ENCODE assay signal across 8 cellular contexts in genomic region chr17:75393523-75394331, GRCh38. TPM values are rescaled to one million over a fixed set of nuclear protein-coding genes. Genes with fewer than 3 reads are reported as not detected.
DNase-seq lines count a peak whose midpoint lies in the region; ATAC-seq and TF ChIP-seq lines count a peak whose summit lies in the region.

No MANE protein-coding gene starts in this region.

- DNase-seq in DMS 273 treated with DMSO at 0.1 percent for 48 hours (lab: John Stamatoyannopoulos, UW), result peak; percentile 96
- DNase-seq in LHCN-M2 (ENCODE audit: low read depth), result peak; percentile 98
- peak; percentile 97 for DNase-seq in RPMI8226
- DNase-seq in activated T-helper 2 cell treated with anti-CD3 and anti-CD28 coated beads, Interferon-gamma antibody, Interleukin-2, Interleukin-4, amounts not matched to agents 10 μg/mL and 5 μg/mL and 100 μg/mL, durations not matched to agents 14 hours and 24 hours and 36 hours (ENCODE audit: low spot score), result peak; percentile 74
- peak; percentile 98 for DNase-seq in fibroblast of pulmonary artery (ENCODE audit: low read depth)
- peak; percentile 80 for DNase-seq in natural killer cell
- peak; percentile 86 for DNase-seq in stimulated activated naive B cell treated with anti-CD40 and anti-IgM and Interleukin-4, amounts not matched to agents 10 μg/mL and 1 μg/mL and 100 μg/mL, for 72 hours

- H3K36me3 Mint-ChIP-seq in activated T-helper 2 cell treated with anti-CD3 and anti-CD28 coated beads, Interferon-gamma antibody, Interleukin-2, Interleukin-4, amounts not matched to agents 10 μg/mL and 5 μg/mL and 100 μg/mL, durations not matched to agents 14 hours and 24 hours and 36 hours (ENCODE audit: low read depth), result peaks cover 43% of the 10 kb centered on the region
- no peaks in the 10 kb centered on the region for H3K36me3 Mint-ChIP-seq in natural killer cell
- H3K36me3 Mint-ChIP-seq in stimulated activated naive B cell treated with anti-CD40 and anti-IgM and Interleukin-4, amounts not matched to agents 10 μg/mL and 1 μg/mL and 100 μg/mL, for 72 hours, result peaks cover 27 to 44% of the 10 kb centered on the region in 2 donors

- no peak for TF ChIP-seq CTCF in fibroblast of pulmonary artery (IDR thresholded peaks at IDR 0.05; ENCODE audit: low read length, missing control alignments)
- no peak for TF ChIP-seq CTCF in natural killer cell (IDR thresholded peaks at IDR 0.05)

- H3K4me1 Mint-ChIP-seq in activated T-helper 2 cell treated with anti-CD3 and anti-CD28 coated beads, Interferon-gamma antibody, Interleukin-2, Interleukin-4, amounts not matched to agents 10 μg/mL and 5 μg/mL and 100 μg/mL, durations not matched to agents 14 hours and 24 hours and 36 hours (ENCODE audit: low read depth), result peaks cover 69% of the 10 kb centered on the region
- H3K4me1 Mint-ChIP-seq in natural killer cell, result peaks cover 71 to 73% of the 10 kb centered on the region in 2 donors
- peaks cover 46 to 93% of the 10 kb centered on the region in 2 donors for H3K4me1 Mint-ChIP-seq in stimulated activated naive B cell treated with anti-CD40 and anti-IgM and Interleukin-4, amounts not matched to agents 10 μg/mL and 1 μg/mL and 100 μg/mL, for 72 hours

- peak overlapping the region; percentile 90 for H3K4me3 Mint-ChIP-seq in activated T-helper 2 cell treated with anti-CD3 and anti-CD28 coated beads, Interferon-gamma antibody, Interleukin-2, Interleukin-4, amounts not matched to agents 10 μg/mL and 5 μg/mL and 100 μg/mL, durations not matched to agents 14 hours and 24 hours and 36 hours (ENCODE audit: low read depth)
- H3K4me3 Mint-ChIP-seq in natural killer cell, result peak overlapping the region; percentile 94
- H3K4me3 Mint-ChIP-seq in stimulated activated naive B cell treated with anti-CD40 and anti-IgM and Interleukin-4, amounts not matched to agents 10 μg/mL and 1 μg/mL and 100 μg/mL, for 72 hours, result peak overlapping the region; percentile 87 to 97

- H3K4me3 ChIP-seq in fibroblast of pulmonary artery (replicated peaks; ENCODE audit: low read depth, low read length), result peak overlapping the region; percentile 72

- no peaks in the 10 kb centered on the region for H3K27me3 Mint-ChIP-seq in activated T-helper 2 cell treated with anti-CD3 and anti-CD28 coated beads, Interferon-gamma antibody, Interleukin-2, Interleukin-4, amounts not matched to agents 10 μg/mL and 5 μg/mL and 100 μg/mL, durations not matched to agents 14 hours and 24 hours and 36 hours (ENCODE audit: low read depth)
- H3K27me3 Mint-ChIP-seq in natural killer cell (ENCODE audit: low read depth in 2 of 2), result no peaks in the 10 kb centered on the region
- H3K27me3 Mint-ChIP-seq in stimulated activated naive B cell treated with anti-CD40 and anti-IgM and Interleukin-4, amounts not matched to agents 10 μg/mL and 1 μg/mL and 100 μg/mL, for 72 hours, result no peaks in the 10 kb centered on the region

- no peaks in the 10 kb centered on the region for H3K9me3 Mint-ChIP-seq in activated T-helper 2 cell treated with anti-CD3 and anti-CD28 coated beads, Interferon-gamma antibody, Interleukin-2, Interleukin-4, amounts not matched to agents 10 μg/mL and 5 μg/mL and 100 μg/mL, durations not matched to agents 14 hours and 24 hours and 36 hours
- no peaks in the 10 kb centered on the region for H3K9me3 Mint-ChIP-seq in natural killer cell
- no peaks in the 10 kb centered on the region for H3K9me3 Mint-ChIP-seq in stimulated activated naive B cell treated with anti-CD40 and anti-IgM and Interleukin-4, amounts not matched to agents 10 μg/mL and 1 μg/mL and 100 μg/mL, for 72 hours

- peak overlapping the region; percentile 50 for H3K27ac Mint-ChIP-seq in activated T-helper 2 cell treated with anti-CD3 and anti-CD28 coated beads, Interferon-gamma antibody, Interleukin-2, Interleukin-4, amounts not matched to agents 10 μg/mL and 5 μg/mL and 100 μg/mL, durations not matched to agents 14 hours and 24 hours and 36 hours
- peak overlapping the region; percentile 62 to 88 for H3K27ac Mint-ChIP-seq in natural killer cell
- H3K27ac Mint-ChIP-seq in stimulated activated naive B cell treated with anti-CD40 and anti-IgM and Interleukin-4, amounts not matched to agents 10 μg/mL and 1 μg/mL and 100 μg/mL, for 72 hours, result peak overlapping the region; percentile 87

- intact Hi-C loops in activated T-helper 2 cell treated with anti-CD3 and anti-CD28 coated beads, Interferon-gamma antibody, Interleukin-2, Interleukin-4, amounts not matched to agents 10 μg/mL and 5 μg/mL and 100 μg/mL, durations not matched to agents 14 hours and 24 hours and 36 hours (cut with micrococcal nuclease), result loop anchor here (1.0 kb wide), 1 partner anchor 12 kb away; the partner anchor contains the start of gene GRB2
- intact Hi-C loops in natural killer cell (cut with micrococcal nuclease), result loop anchor here (1.0 kb wide), 1 partner anchor 11 kb away; no protein-coding TSS in a partner anchor

- ATAC-seq in GM21737 (IDR thresholded peaks at IDR 0.05; ENCODE audit: unreplicated experiment) (peak; percentile 66), natural killer cell (peak; percentile 97 to 98 (median 97))
- ATAC-seq in stimulated activated naive B cell treated with anti-CD40 and anti-IgM and Interleukin-4, amounts not matched to agents 10 μg/mL and 1 μg/mL and 100 μg/mL, for 72 hours (replicated peaks), result peak; percentile 98

RNA-seq across cellular contexts. Expression of gene GRB2, which starts 11.8 kb away (rescaled TPM):
- total RNA-seq in LHCN-M2 (2014; rRNA removed) (95.7 and 113 TPM in 2 replicates), natural killer cell (100 to 1,000 TPM; 115 to 142 (median 116) TPM)
- 53.8 TPM for polyA plus RNA-seq in LHCN-M2 (2012)
- total RNA-seq in activated T-helper 2 cell treated with anti-CD3 and anti-CD28 coated beads, Interferon-gamma antibody, Interleukin-2, Interleukin-4, amounts not matched to agents 10 μg/mL and 5 μg/mL and 100 μg/mL, durations not matched to agents 14 hours and 24 hours and 36 hours, result 176 and 188 TPM in 2 replicates

Comparison
In these comparisons a context has a peak if more than half of its experiments do, and no peak if none do; other contexts are left out.
1. Peak in every context shown above with its lines: DNase-seq, ATAC-seq and H3K4me3 ChIP-seq.